In the genomic region with DNA sequence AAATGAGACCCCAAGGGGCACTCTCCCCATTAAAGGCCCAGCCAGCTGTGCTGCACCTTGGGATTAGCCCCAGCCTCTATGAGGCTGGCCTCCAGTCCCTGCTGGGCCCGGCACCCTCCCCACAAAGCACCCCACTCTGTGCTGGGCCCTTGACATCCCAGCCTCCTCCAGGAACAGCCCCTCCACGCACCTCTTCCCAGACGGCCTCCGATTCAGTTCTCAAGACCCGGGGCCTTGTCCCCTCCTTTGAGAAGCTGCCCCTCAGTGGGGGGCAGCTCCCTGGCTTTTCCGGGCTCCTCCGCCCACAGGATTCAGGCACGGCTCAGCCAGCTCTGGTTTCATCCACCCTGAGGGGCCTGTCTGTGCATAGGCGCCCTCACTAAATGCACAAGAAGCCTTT, we compare ENCODE assay signal across 26 cellular contexts.
A peak's percentile ranks its signal among the peaks of the same experiment; 100 is the strongest.
DNase-seq lines count a peak whose midpoint lies in the region; ATAC-seq and TF ChIP-seq lines count a peak whose summit lies in the region.
"Had no signal": no experiment of that assay in that cellular context is flagged by ENCODE, and none has a peak within 500 bp of the region (broad histone marks: within the 10 kb centered on the region; RNA-seq: fewer than 3 reads in every experiment).

No MANE protein-coding gene starts in this region.

- no peak overlapping the region for H2BK5ac ChIP-seq in neuronal stem cell (ENCODE audit: low read length)

- DNase-seq in cardiac septum (ENCODE audit: low spot score) (peak; percentile 65), right atrium auricular region (ENCODE audit: low spot score) (no peak), endodermal cell (peak; percentile 51), neuronal stem cell (ENCODE audit: low spot score) (no peak), NCI-H2171 (lab: John Stamatoyannopoulos, UW) (no peak), SIG-M5 (lab: John Stamatoyannopoulos, UW) (no peak)
- no peak for DNase-seq in stimulated activated effector memory CD8-positive, alpha-beta T cell treated with anti-CD3 and anti-CD28 coated beads, Interleukin-12 subunit alpha, Interleukin-12 subunit beta, amount 100 ng/mL, for 72 hours (ENCODE audit: low spot score in 2 of 2)
- DNase-seq in activated CD8-positive, alpha-beta memory T cell treated with anti-CD3 and anti-CD28 coated beads, Interleukin-2, amount 50 U/mL, for 4 hours = no peak
- DNase-seq: activated CD4-positive, alpha-beta memory T cell treated with anti-CD3 and anti-CD28 coated beads, Interleukin-2, amount 10 ng/mL, durations not matched to agents 7 days and 5 days; activated naive CD4-positive, alpha-beta T cell; activated T-cell treated with anti-CD3 and anti-CD28 coated beads, Interleukin-2, amount 50 U/mL, for 1 hour; BE2C; central memory CD4-positive, alpha-beta T cell; DMS79 treated with DMSO at 0.1 percent for 48 hours; effector CD8-positive, alpha-beta T cell; NCI-H1694 treated with DMSO at 0.1 percent for 48 hours; NCI-H345; small intestine; stimulated activated CD4-positive, alpha-beta T cell treated with anti-CD3 and anti-CD28 coated beads, Interleukin-2, amount 100 ng/mL, for 48 hours; uterus had no signal

- 34 to 78% methylated on average over 4 to 9 of the region's 9 CpGs for WGBS in endodermal cell (ENCODE audit: insufficient coverage in 1 of 2, insufficient read length in 1 of 2), 2 experiments
- no CpG with 5 or more reads among the region's 9 CpGs for WGBS in neuronal stem cell (ENCODE audit: extremely low coverage in 2 of 2, insufficient read length in 2 of 2, insufficient replicate concordance in 1 of 2), 2 donors

- H3K14ac ChIP-seq in neuronal stem cell (ENCODE audit: low read length) = no peak overlapping the region

- H3K36me3 ChIP-seq in right atrium auricular region (no peaks in the 10 kb centered on the region), endodermal cell (ENCODE audit: control insufficient read depth, insufficient read depth, low read length) (no peaks in the 10 kb centered on the region), neuronal stem cell (replicated peaks in 1 of 2; ENCODE audit: control insufficient read depth in 2 of 2, insufficient read depth in 2 of 2, low read length in 2 of 2) (no peaks in the 10 kb centered on the region)
- H3K36me3 ChIP-seq: BE2C, uterus had no signal

- no peak overlapping the region for H2AFZ ChIP-seq in neuronal stem cell (ENCODE audit: low read length)

- H3K4ac ChIP-seq in neuronal stem cell (ENCODE audit: low read length) = no peak overlapping the region

- peak overlapping the region; percentile 79 for H3K18ac ChIP-seq in neuronal stem cell (ENCODE audit: low read length)

- H3K4me1 ChIP-seq in right atrium auricular region = peaks cover 0 to 14% of the 10 kb centered on the region in 2 donors
- H3K4me1 ChIP-seq in endodermal cell (ENCODE audit: control insufficient read depth, insufficient read depth, low read length) = no peaks in the 10 kb centered on the region
- peaks cover 16 to 27% of the 10 kb centered on the region in 2 donors for H3K4me1 ChIP-seq in neuronal stem cell (ENCODE audit: control insufficient read depth in 2 of 2, insufficient read depth in 1 of 2, low read depth in 1 of 2, low read length in 2 of 2)
- H3K4me1 ChIP-seq: HAP-1, uterus had no signal

- no peak overlapping the region for H3K4me2 ChIP-seq in neuronal stem cell (ENCODE audit: insufficient read depth, low read length, poor library complexity, severe bottlenecking)

- no peaks in the 10 kb centered on the region for H3K79me1 ChIP-seq in neuronal stem cell (ENCODE audit: low read depth, low read length)

- peak overlapping the region; percentile 59 for H3K27ac Mint-ChIP-seq in endodermal cell
- no peak overlapping the region for H3K27ac Mint-ChIP-seq in stimulated activated effector memory CD8-positive, alpha-beta T cell treated with anti-CD3 and anti-CD28 coated beads, Interleukin-12 subunit alpha, Interleukin-12 subunit beta, amount 100 ng/mL, for 72 hours
- H3K27ac Mint-ChIP-seq: activated CD4-positive, alpha-beta memory T cell treated with anti-CD3 and anti-CD28 coated beads, Interleukin-2, amount 10 ng/mL, durations not matched to agents 7 days and 5 days; stimulated activated naive CD8-positive, alpha-beta T cell treated with anti-CD3 and anti-CD28 coated beads, Interleukin-15, Interleukin-2, amounts not matched to agents 100 ng/mL and 50 ng/mL, for 24 hours had no signal

- no peak overlapping the region for H4K91ac ChIP-seq in neuronal stem cell (ENCODE audit: low read depth, low read length, poor library complexity)

- no peak overlapping the region for H3K4me3 Mint-ChIP-seq in endodermal cell
- H3K4me3 Mint-ChIP-seq in stimulated activated effector memory CD8-positive, alpha-beta T cell treated with anti-CD3 and anti-CD28 coated beads, Interleukin-12 subunit alpha, Interleukin-12 subunit beta, amount 100 ng/mL, for 72 hours = no peak overlapping the region
- H3K4me3 Mint-ChIP-seq: activated CD4-positive, alpha-beta memory T cell treated with anti-CD3 and anti-CD28 coated beads, Interleukin-2, amount 10 ng/mL, durations not matched to agents 7 days and 5 days; stimulated activated naive CD8-positive, alpha-beta T cell treated with anti-CD3 and anti-CD28 coated beads, Interleukin-15, Interleukin-2, amounts not matched to agents 100 ng/mL and 50 ng/mL, for 24 hours had no signal

- peaks cover 10% of the 10 kb centered on the region for H3K9me3 Mint-ChIP-seq in endodermal cell
- H3K9me3 Mint-ChIP-seq in stimulated activated effector memory CD8-positive, alpha-beta T cell treated with anti-CD3 and anti-CD28 coated beads, Interleukin-12 subunit alpha, Interleukin-12 subunit beta, amount 100 ng/mL, for 72 hours = no peaks in the 10 kb centered on the region
- H3K9me3 Mint-ChIP-seq: activated CD4-positive, alpha-beta memory T cell treated with anti-CD3 and anti-CD28 coated beads, Interleukin-2, amount 10 ng/mL, durations not matched to agents 7 days and 5 days; stimulated activated naive CD8-positive, alpha-beta T cell treated with anti-CD3 and anti-CD28 coated beads, Interleukin-15, Interleukin-2, amounts not matched to agents 100 ng/mL and 50 ng/mL, for 24 hours had no signal

- peak overlapping the region; percentile 14 for H2AK5ac ChIP-seq in neuronal stem cell (ENCODE audit: low read depth, low read length)

- H3K4me1 Mint-ChIP-seq in endodermal cell = peaks cover 3% of the 10 kb centered on the region
- no peaks in the 10 kb centered on the region for H3K4me1 Mint-ChIP-seq in stimulated activated effector memory CD8-positive, alpha-beta T cell treated with anti-CD3 and anti-CD28 coated beads, Interleukin-12 subunit alpha, Interleukin-12 subunit beta, amount 100 ng/mL, for 72 hours

- intact Hi-C loops in cardiac septum (cut with DNase I) = no loop called here

- H2BK15ac ChIP-seq in neuronal stem cell (ENCODE audit: low read length) = no peak overlapping the region

- no peak overlapping the region for H2BK12ac ChIP-seq in neuronal stem cell (ENCODE audit: low read length)

- H3K9me3 ChIP-seq in right atrium auricular region (no peaks in the 10 kb centered on the region), endodermal cell (ENCODE audit: control insufficient read depth, low read length) (no peaks in the 10 kb centered on the region), neuronal stem cell (replicated peaks in 1 of 2; ENCODE audit: control insufficient read depth in 2 of 2, insufficient read depth in 1 of 2, low read depth in 1 of 2, low read length in 2 of 2) (peaks cover 0 to 3% of the 10 kb centered on the region in 2 donors)
- H3K9me3 ChIP-seq: BE2C, gastroesophageal sphincter, HAP-1, uterus had no signal

- peaks cover 14% of the 10 kb centered on the region for H3K36me3 Mint-ChIP-seq in endodermal cell (ENCODE audit: low read depth)
- H3K36me3 Mint-ChIP-seq in stimulated activated effector memory CD8-positive, alpha-beta T cell treated with anti-CD3 and anti-CD28 coated beads, Interleukin-12 subunit alpha, Interleukin-12 subunit beta, amount 100 ng/mL, for 72 hours = no peaks in the 10 kb centered on the region

- H3K27ac ChIP-seq in right atrium auricular region (no peak overlapping the region), endodermal cell (ENCODE audit: low read depth, low read length) (no peak overlapping the region), neuronal stem cell (replicated peaks; ENCODE audit: low read length) (no peak overlapping the region)
- H3K27ac ChIP-seq: gastroesophageal sphincter, HL-60, uterus had no signal

- H2BK120ac ChIP-seq in neuronal stem cell (ENCODE audit: low read depth, low read length) = no peak overlapping the region

- H3K27me3 ChIP-seq in right atrium auricular region (no peaks in the 10 kb centered on the region), endodermal cell (ENCODE audit: control insufficient read depth, insufficient read depth, low read length, poor library complexity, severe bottlenecking) (no peaks in the 10 kb centered on the region), neuronal stem cell (ENCODE audit: control insufficient read depth in 3 of 3, insufficient read depth in 3 of 3, low read depth in 1 of 3, low read length in 3 of 3) (no peaks in the 10 kb centered on the region)
- H3K27me3 ChIP-seq: BE2C, gastroesophageal sphincter, uterus had no signal

- H3K9ac ChIP-seq in endodermal cell (ENCODE audit: extremely low read depth, low read length, poor library complexity, severe bottlenecking) (no peak overlapping the region), neuronal stem cell (ENCODE audit: low read depth, low read length, poor library complexity) (no peak overlapping the region)

- no peak overlapping the region for H4K8ac ChIP-seq in neuronal stem cell (ENCODE audit: low read depth, low read length)

- no peaks in the 10 kb centered on the region for H3K27me3 Mint-ChIP-seq in endodermal cell (ENCODE audit: insufficient read depth)
- H3K27me3 Mint-ChIP-seq: stimulated activated naive CD8-positive, alpha-beta T cell treated with anti-CD3 and anti-CD28 coated beads, Interleukin-15, Interleukin-2, amounts not matched to agents 100 ng/mL and 50 ng/mL, for 24 hours had no signal

- no peak overlapping the region for H3K23ac ChIP-seq in neuronal stem cell (ENCODE audit: low read depth, low read length, poor library complexity)

- no peak for ATAC-seq in stimulated activated effector memory CD8-positive, alpha-beta T cell treated with anti-CD3 and anti-CD28 coated beads, Interleukin-12 subunit alpha, Interleukin-12 subunit beta, amount 100 ng/mL, for 72 hours
- ATAC-seq: gastroesophageal sphincter, K562, Panc1 had no signal

- no peak for TF ChIP-seq CTCF in right atrium auricular region (IDR thresholded peaks at IDR 0.05)
- TF ChIP-seq CTCF in endodermal cell (conservative IDR thresholded peaks at IDR 0.05) = no peak

- H3K4me3 ChIP-seq in right atrium auricular region (no peak overlapping the region), endodermal cell (ENCODE audit: low read length) (no peak overlapping the region), neuronal stem cell (ENCODE audit: low read length in 2 of 2) (no peak overlapping the region)
- H3K4me3 ChIP-seq: gastroesophageal sphincter, HAP-1, K562, uterus had no signal

Comparison
In these comparisons a context has a peak if more than half of its experiments do, and no peak if none do; other contexts are left out.
1. DNase-seq: peak in cardiac septum (single experiment) and endodermal cell (single experiment); none in right atrium auricular region (single experiment), neuronal stem cell (single experiment), NCI-H2171 (single experiment), stimulated activated effector memory CD8-positive, alpha-beta T cell treated with anti-CD3 and anti-CD28 coated beads, Interleukin-12 subunit alpha, Interleukin-12 subunit beta, amount 100 ng/mL, for 72 hours (0 of 2), SIG-M5 (single experiment) and activated CD8-positive, alpha-beta memory T cell treated with anti-CD3 and anti-CD28 coated beads, Interleukin-2, amount 50 U/mL, for 4 hours (single experiment).